12 cellular contexts compared by ENCODE assay signal in genomic region chr14:68279777-68280233, GRCh38.
DNase-seq lines count a peak whose midpoint lies in the region; ATAC-seq and TF ChIP-seq lines count a peak whose summit lies in the region.
"Had no signal": no experiment of that assay in that cellular context is flagged by ENCODE, and none has a peak within 500 bp of the region (broad histone marks: within the 10 kb centered on the region; RNA-seq: fewer than 3 reads in every experiment).

No MANE protein-coding gene starts in this region.

- WGBS in hepatocyte (ENCODE audit: low lambda C conversion rate, missing lambda C conversion rate) = 97% methylated on average over 4 of the region's 4 CpGs

- H2AFZ ChIP-seq in hepatocyte = no peak overlapping the region

- no peaks in the 10 kb centered on the region for H3K27me3 ChIP-seq in hepatocyte

- peak; percentile 43 for ATAC-seq in GM21381 (IDR thresholded peaks at IDR 0.05; ENCODE audit: unreplicated experiment)
- peak; percentile 56 for ATAC-seq in HG03175 (IDR thresholded peaks at IDR 0.05; ENCODE audit: unreplicated experiment)
- ATAC-seq: left colon had no signal

- H3K4me3 ChIP-seq in hepatocyte = no peak overlapping the region

- H4K20me1 ChIP-seq in hepatocyte (ENCODE audit: insufficient read depth, poor library complexity, severe bottlenecking) = no peaks in the 10 kb centered on the region

- H3K4me2 ChIP-seq in hepatocyte = no peak overlapping the region

- H3K27ac ChIP-seq in hepatocyte = peak overlapping the region; percentile 59

- CTCF ChIA-PET in HEK293T (lab: Yijun Ruan, JAX) = no interaction called here

- POLR2A ChIA-PET in HEK293T (lab: Yijun Ruan, JAX) = no interaction called here

- H3K9me3 ChIP-seq in hepatocyte (ENCODE audit: low read depth) = no peaks in the 10 kb centered on the region

- TF ChIP-seq POLR2A in GM15510 (IDR thresholded peaks at IDR 0.05; ENCODE audit: borderline replicate concordance, extremely low read depth, insufficient read length) = peak; percentile 46

- TF ChIP-seq CTCF in hepatocyte (IDR thresholded peaks at IDR 0.05; ENCODE audit: poor library complexity) = no peak

- DNase-seq in hepatocyte (ENCODE audit: low spot score) = no peak
- no peak for DNase-seq in A172 (ENCODE audit: low spot score)
- DNase-seq in mesenteric fat pad (ENCODE audit: low spot score) = no peak
- DNase-seq in HEK293T (ENCODE audit: extremely low spot score) = no peak
- no peak for DNase-seq in DMS53 (lab: John Stamatoyannopoulos, UW)
- DNase-seq: DMS 273 treated with DMSO at 0.1 percent for 48 hours, left colon, NCI-H1105 treated with DMSO at 0.1 percent for 48 hours, retina had no signal

- no peaks in the 10 kb centered on the region for H3K9me2 ChIP-seq in hepatocyte (replicated peaks; ENCODE audit: insufficient read depth)

- no peaks in the 10 kb centered on the region for H3K79me2 ChIP-seq in hepatocyte

- no peaks in the 10 kb centered on the region for H3K36me3 ChIP-seq in hepatocyte (replicated peaks; ENCODE audit: insufficient read depth, low read depth)

- H3K4me1 ChIP-seq in hepatocyte (ENCODE audit: insufficient read depth) = peaks cover 28% of the 10 kb centered on the region

TF ChIP-seq in HEK293T, 16 proteins besides CTCF, POLR2A, EP300 and RAD21:
- TF ChIP-seq FOXM1 (IDR thresholded peaks at IDR 0.05; ENCODE audit: borderline replicate concordance) (no peak), FOXK2 (IDR thresholded peaks at IDR 0.05) (no peak), BHLHE40 (IDR thresholded peaks at IDR 0.05; ENCODE audit: borderline replicate concordance) (no peak), L3MBTL2 (conservative IDR thresholded peaks at IDR 0.05) (no peak), FOXA1 (IDR thresholded peaks at IDR 0.05) (no peak), ELF4 (IDR thresholded peaks at IDR 0.05) (no peak), PKNOX1 (IDR thresholded peaks at IDR 0.05) (no peak), TARDBP (IDR thresholded peaks at IDR 0.05) (no peak), SUZ12 (IDR thresholded peaks at IDR 0.05) (no peak), ZNF384 (IDR thresholded peaks at IDR 0.05) (no peak), CTBP1 (IDR thresholded peaks at IDR 0.05; ENCODE audit: borderline replicate concordance) (no peak), SP1 (IDR thresholded peaks at IDR 0.05) (no peak)
